Comparison of ENCODE assay signal across 1 cellular context in genomic region chr17:40645932-40646331, GRCh38.
TF ChIP-seq lines count a peak whose summit lies in the region.

No MANE protein-coding gene starts in this region.

TF ChIP-seq in GM12878, 131 proteins besides CTCF, POLR2A, EP300 and RAD21:
- TF ChIP-seq ZNF384 (IDR thresholded peaks at IDR 0.05; ENCODE audit: borderline replicate concordance, low read depth, low read length) (no peak), ZBTB40 (IDR thresholded peaks at IDR 0.05; ENCODE audit: borderline replicate concordance) (no peak), IRF5 (IDR thresholded peaks at IDR 0.05; ENCODE audit: borderline replicate concordance) (no peak), YY1 (IDR thresholded peaks at IDR 0.05; ENCODE audit: low read depth, low read length) (no peak), CHD1 (IDR thresholded peaks at IDR 0.05; ENCODE audit: low read depth, low read length) (no peak), SP1 (IDR thresholded peaks at IDR 0.05; ENCODE audit: low read depth, low read length) (no peak), CHD2 (IDR thresholded peaks at IDR 0.05; ENCODE audit: borderline replicate concordance, low read depth, low read length) (no peak), BHLHE40 (IDR thresholded peaks at IDR 0.05; ENCODE audit: borderline replicate concordance in 1 of 2, low read depth in 2 of 2, low read length in 1 of 2) (no peak), ATF3 (IDR thresholded peaks at IDR 0.05; ENCODE audit: borderline replicate concordance, extremely low read depth, low read depth, low read length) (no peak)
TF ChIP-seq in GM12878: peak in this region for 0.
